11 cellular contexts compared by ENCODE assay signal in genomic region chr17:82239926-82240505, GRCh38. TPM values are rescaled to one million over a fixed set of nuclear protein-coding genes. Genes with fewer than 3 reads are reported as not detected.
DNase-seq lines count a peak whose midpoint lies in the region; ATAC-seq and TF ChIP-seq lines count a peak whose summit lies in the region.
"Had no signal": no experiment of that assay in that cellular context is flagged by ENCODE, and none has a peak within 500 bp of the region (broad histone marks: within the 10 kb centered on the region; RNA-seq: fewer than 3 reads in every experiment).

No MANE protein-coding gene starts in this region.

- TF ChIP-seq POLR2A in Peyer's patch (IDR thresholded peaks at IDR 0.05) (no peak), gastroesophageal sphincter (IDR thresholded peaks at IDR 0.05) (no peak), gastrocnemius medialis (IDR thresholded peaks at IDR 0.05) (peak in 1 of 2 donors; percentile 33)

- ATAC-seq in gastroesophageal sphincter (no peak), gastrocnemius medialis (no peak), GM21619 (IDR thresholded peaks at IDR 0.05; ENCODE audit: unreplicated experiment) (no peak)
- ATAC-seq: GM23338 had no signal

- no peaks in the 10 kb centered on the region for H3K9me3 ChIP-seq in Peyer's patch
- H3K9me3 ChIP-seq in gastroesophageal sphincter: no peaks in the 10 kb centered on the region
- H3K9me3 ChIP-seq in gastrocnemius medialis: no peaks in the 10 kb centered on the region

- WGBS in gastroesophageal sphincter (ENCODE audit: low coverage in 1 of 2), 2 donors: 40% methylated on average over 1 of the region's 22 CpGs; no CpG with 5 or more reads in 1 of the 2 donors

- H3K27ac Mint-ChIP-seq in Calu3 (ENCODE audit: unreplicated experiment): peak overlapping the region; percentile 17

- peaks cover 78% of the 10 kb centered on the region for H3K36me3 Mint-ChIP-seq in Calu3 (ENCODE audit: insufficient read depth, unreplicated experiment)

- no peak for TF ChIP-seq EP300 in gastroesophageal sphincter (IDR thresholded peaks at IDR 0.05)

- H3K9me3 Mint-ChIP-seq in Calu3 (ENCODE audit: low read depth, unreplicated experiment): no peaks in the 10 kb centered on the region
- H3K9me3 Mint-ChIP-seq: GM23338 had no signal

- H3K36me3 ChIP-seq in Peyer's patch (peaks cover 0 to 53% (median 0%) of the 10 kb centered on the region in 3 donors), gastroesophageal sphincter (peaks cover 0 to 54% of the 10 kb centered on the region in 2 donors), gastrocnemius medialis (peaks cover 0 to 30% of the 10 kb centered on the region in 2 donors)

- H3K4me3 Mint-ChIP-seq in Calu3 (ENCODE audit: low read depth, unreplicated experiment): no peak overlapping the region
- H3K4me3 Mint-ChIP-seq: GM23338 had no signal

- in situ Hi-C loops in gastrocnemius medialis (cut with MboI; ENCODE audit: low sequenced_read_pairs in 4 of 4): no loop called here

- H3K4me3 ChIP-seq in Peyer's patch (no peak overlapping the region), gastroesophageal sphincter (no peak overlapping the region), gastrocnemius medialis (peak overlapping the region in 1 of 4 donors; percentile 58)
- H3K4me3 ChIP-seq: GM23338, SK-N-MC, skin epidermis had no signal

- peaks cover 3 to 96% (median 42%) of the 10 kb centered on the region in 4 donors for H3K4me1 ChIP-seq in Peyer's patch
- peaks cover 12 to 100% (median 72%) of the 10 kb centered on the region in 3 donors for H3K4me1 ChIP-seq in gastroesophageal sphincter
- H3K4me1 ChIP-seq in gastrocnemius medialis: peaks cover 81 to 89% of the 10 kb centered on the region in 2 donors

- H3K4me1 Mint-ChIP-seq in Calu3 (ENCODE audit: low read depth, unreplicated experiment): peaks cover 20% of the 10 kb centered on the region

- no peak for TF ChIP-seq CTCF in Calu3 (IDR thresholded peaks at IDR 0.05; ENCODE audit: unreplicated experiment)
- no peak for TF ChIP-seq CTCF in Peyer's patch (IDR thresholded peaks at IDR 0.05)
- no peak for TF ChIP-seq CTCF in gastroesophageal sphincter (IDR thresholded peaks at IDR 0.05)
- TF ChIP-seq CTCF in gastrocnemius medialis (IDR thresholded peaks at IDR 0.05 in 4 of 5, conservative IDR thresholded peaks at IDR 0.05 in 1 of 5): peak in 1 of 5 experiments; percentile 16

- no peak for DNase-seq in Calu3
- DNase-seq in Peyer's patch: no peak
- DNase-seq in gastrocnemius medialis: peak in 1 of 2 donors; percentile 80
- no peak for DNase-seq in stimulated activated CD4-positive, alpha-beta T cell treated with anti-CD3 and anti-CD28 coated beads, Interleukin-1b, Interleukin-23, amount 100 ng/mL, for 48 hours
- DNase-seq in SK-N-DZ (ENCODE audit: low spot score): no peak
- no peak for DNase-seq in NCI-H524 (lab: John Stamatoyannopoulos, UW)

- H3K27me3 ChIP-seq in Peyer's patch (no peaks in the 10 kb centered on the region), gastroesophageal sphincter (no peaks in the 10 kb centered on the region), gastrocnemius medialis (no peaks in the 10 kb centered on the region)

- H3K27ac ChIP-seq in Peyer's patch: peak overlapping the region in 3 of 4 donors; percentile 61 to 79 (median 74)
- peak overlapping the region in 3 of 4 donors; percentile 81 to 86 (median 85) for H3K27ac ChIP-seq in gastroesophageal sphincter
- H3K27ac ChIP-seq in gastrocnemius medialis: peak overlapping the region; percentile 90 to 98 (median 93)

- CTCF ChIA-PET in Calu3 (lab: Charles Lee): no interaction called here

- intact Hi-C loops in Calu3 (cut with micrococcal nuclease; ENCODE audit: unreplicated experiment) (loop anchor here (10.0 kb wide), 2 partner anchors 55 to 85 kb away; no protein-coding TSS in a partner anchor), gastrocnemius medialis (cut with DNase I; ENCODE audit: low total_unique reads) (loop anchor here (5.0 kb wide), 1 partner anchor 203 kb away; the partner anchor contains the start of gene DCXR)

- H3K27me3 Mint-ChIP-seq in Calu3 (ENCODE audit: unreplicated experiment): no peaks in the 10 kb centered on the region

- no TSS peak for BruUV-seq in Calu3 (replicated peaks; lab: Mats Ljungman, UMichigan)

RNA-seq across cellular contexts. Expression of gene SLC16A3, which starts 11.2 kb away (rescaled TPM):
- total RNA-seq in Calu3 (2022) (44.7 and 47.2 TPM in 2 replicates), Peyer's patch (10 to 100 TPM; 18.9 to 55.0 (median 35.3) TPM), gastroesophageal sphincter (10 to 100 TPM; 11.2 to 38.5 (median 22.1) TPM), gastrocnemius medialis (100 to 1,000 TPM in 2 of 4 donors, 10 to 100 TPM in 2; 46.0 to 173 (median 126) TPM)
- polyA plus RNA-seq in SK-N-DZ (2014; cell fraction: cytosol; rRNA removed): 70.5 and 78.7 TPM in 2 replicates
- polyA plus RNA-seq in SK-N-DZ (2014; cell fraction: nucleus; rRNA removed): 43.3 and 51.0 TPM in 2 replicates

RNA-seq across cellular contexts. Expression of gene CCDC57, which starts 27.4 kb away (rescaled TPM):
- 69.9 and 76.8 TPM in 2 replicates for total RNA-seq in Calu3 (2022)
- total RNA-seq in Peyer's patch: 100 to 1,000 TPM in 2 of 4 donors, 10 to 100 TPM in 2; 28.2 to 144 (median 79.8) TPM
- total RNA-seq in gastroesophageal sphincter: 10 to 100 TPM in 3 of 4 donors, 1 to 10 TPM in 1; 6.5 to 28.2 (median 16.2) TPM
- total RNA-seq in gastrocnemius medialis: 10 to 100 TPM in 1 of 4 donors, 1 to 10 TPM in 3; 3.7 to 11.3 (median 5.1) TPM
- 13.0 and 24.1 TPM in 2 replicates for polyA plus RNA-seq in SK-N-DZ (2014; cell fraction: cytosol; rRNA removed)
- polyA plus RNA-seq in SK-N-DZ (2014; cell fraction: nucleus; rRNA removed): 39.5 and 75.5 TPM in 2 replicates

RNA-seq across cellular contexts. Expression of gene CSNK1D, which starts 33.5 kb away (rescaled TPM):
- 157 and 160 TPM in 2 replicates for total RNA-seq in Calu3 (2022)
- total RNA-seq in Peyer's patch: 100 to 1,000 TPM; 148 to 232 (median 215) TPM
- total RNA-seq in gastroesophageal sphincter: 10 to 100 TPM; 23.4 to 92.1 (median 72.4) TPM
- total RNA-seq in gastrocnemius medialis: 10 to 100 TPM; 34.0 to 55.2 (median 47.3) TPM
- polyA plus RNA-seq in SK-N-DZ (2014; cell fraction: cytosol; rRNA removed): 25.1 and 31.2 TPM in 2 replicates
- polyA plus RNA-seq in SK-N-DZ (2014; cell fraction: nucleus; rRNA removed): 49.5 and 120 TPM in 2 replicates
